ENCODE assay signal across 1 cellular context in genomic region chr2:152710713-152711112, GRCh38.
TF ChIP-seq lines count a peak whose summit lies in the region.

No MANE protein-coding gene starts in this region.

TF ChIP-seq in IMR-90, 13 proteins besides CTCF, POLR2A, EP300 and RAD21 (continued from another document):
- TF ChIP-seq ELK1 (IDR thresholded peaks at IDR 0.05; ENCODE audit: borderline replicate concordance, low read depth, low read length) (no peak), RCOR1 (IDR thresholded peaks at IDR 0.05; ENCODE audit: insufficient replicate concordance, low read length) (no peak), CEBPB (IDR thresholded peaks at IDR 0.05; ENCODE audit: low read depth, low read length) (peak; percentile 34; the same call in 1 of the 2 replicates), SMC3 (IDR thresholded peaks at IDR 0.05; ENCODE audit: low read depth, low read length) (no peak)
